ENCODE assay signal across 8 cellular contexts in the genomic region with DNA sequence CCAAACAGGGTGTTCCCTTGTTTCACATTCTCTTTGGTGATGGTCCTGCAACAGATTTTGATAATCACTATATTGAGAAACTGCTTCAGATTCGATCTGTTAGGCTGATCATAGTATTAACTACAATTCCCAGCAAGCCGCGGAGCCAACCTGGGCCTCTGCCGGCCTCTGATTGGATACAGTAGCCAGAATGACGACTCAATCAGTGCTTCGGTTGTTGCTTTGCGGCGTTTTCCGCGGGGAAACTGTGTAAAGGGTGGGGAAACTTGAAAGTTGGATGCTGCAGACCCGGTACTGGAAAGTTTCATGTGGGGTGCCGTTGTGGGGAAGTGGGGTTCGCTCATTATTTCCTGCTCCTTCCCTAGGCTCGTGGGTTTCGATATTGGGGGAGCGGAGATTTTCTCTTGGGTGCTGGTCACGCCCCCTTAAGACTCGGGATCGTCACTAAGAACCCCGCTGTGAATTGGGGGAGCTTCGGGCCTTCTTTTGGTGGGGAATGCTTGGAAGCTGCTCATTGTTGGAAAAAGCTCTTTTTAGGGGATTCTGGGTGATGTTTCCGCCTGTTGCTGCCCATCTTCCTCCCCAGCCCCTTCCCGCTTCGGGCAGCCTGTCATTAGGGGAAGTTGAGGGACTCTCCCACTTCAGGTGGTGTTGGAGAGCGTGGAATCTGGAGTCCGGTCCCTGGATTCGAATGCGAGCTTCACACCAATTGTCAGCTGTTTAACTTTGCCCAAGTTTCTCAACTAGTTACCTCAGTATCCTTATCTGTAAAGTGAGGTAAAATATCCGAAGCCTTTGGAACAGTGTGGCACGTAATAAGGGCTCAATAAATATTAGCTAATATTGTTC. TPM values are rescaled to one million over a fixed set of nuclear protein-coding genes. Genes with fewer than 3 reads are reported as not detected.
DNase-seq lines count a peak whose midpoint lies in the region; ATAC-seq, FAIRE-seq and TF ChIP-seq lines count a peak whose summit lies in the region.

A gene (plus strand): TSS at position 217 of the 849 bp plus-strand sequence.

- no peaks in the 10 kb centered on the region for H3K9me2 ChIP-seq in HCT116 (ENCODE audit: insufficient read depth)

- peaks cover 13% of the 10 kb centered on the region; the same call in 1 of the 2 replicates for H3K79me2 ChIP-seq in HCT116 (ENCODE audit: insufficient read depth, low read length)

- TSS peak; percentile 72 for BruUV-seq in HCT116 (replicated peaks; lab: Mats Ljungman, UMichigan)

- H3K9ac ChIP-seq in HCT116 (ENCODE audit: low read length): peak within 1 kb of the TSS; percentile 79

- no peak for TF ChIP-seq POLR2A in HCT116 (IDR thresholded peaks at IDR 0.05; ENCODE audit: borderline replicate concordance, extremely low read depth, insufficient read depth, insufficient read length)

- intact Hi-C loops in HCT116 (cut with micrococcal nuclease): no loop called here

- RAD21 ChIA-PET in HCT116 (lab: Charles Lee; ENCODE audit: low non-redundant PET in 1 of 2, low total read pairs in 2 of 2, uncharacterized antibody in 2 of 2, unreplicated experiment in 2 of 2): no interaction called here

- TF ChIP-seq CTCF in HCT116 (IDR thresholded peaks at IDR 0.05 in 2 of 3, conservative IDR thresholded peaks at IDR 0.05 in 1 of 3; ENCODE audit: borderline replicate concordance in 1 of 3, insufficient read depth in 1 of 3, low read depth in 2 of 3, low read length in 2 of 3) (no peak), neutrophil (IDR thresholded peaks at IDR 0.05) (no peak), subcutaneous adipose tissue (IDR thresholded peaks at IDR 0.05; ENCODE audit: low read depth) (no peak)

- DNase-seq in HCT116 (ENCODE audit: low read depth, low spot score) (peak; percentile 75), MV-4-11 (lab: John Stamatoyannopoulos, UW) (peak; percentile 85), SK-N-DZ (ENCODE audit: low spot score) (peak; percentile 82), germinal center (ENCODE audit: low spot score) (peak; percentile 91)
- peak; percentile 87 for DNase-seq in activated naive CD4-positive, alpha-beta T cell treated with Interleukin-2 at 50 U/mL for 16 hours

- no peaks in the 10 kb centered on the region for H3K27me3 ChIP-seq in HCT116 (ENCODE audit: insufficient read depth, low read length)
- H3K27me3 ChIP-seq in neutrophil: no peaks in the 10 kb centered on the region

- peak; percentile 95 for FAIRE-seq in G401.6 (lab: Jason Lieb, UNC)

- peak within 1 kb of the TSS; percentile 88 for H2AFZ ChIP-seq in HCT116 (ENCODE audit: low read depth, low read length, poor library complexity, severe bottlenecking)

- ATAC-seq in HCT116: peak; percentile 71

- H3K4me3 ChIP-seq in HCT116 (replicated peaks in 1 of 2; ENCODE audit: low read depth in 1 of 2, low read length in 2 of 2) (peak within 1 kb of the TSS; percentile 80 to 93), neutrophil (ENCODE audit: low read depth in 1 of 2, low read length in 1 of 2) (peak within 1 kb of the TSS; percentile 76 to 99)

- CTCF ChIA-PET in HCT116 (lab: Charles Lee): no interaction called here

- H3K9me3 ChIP-seq in HCT116 (ENCODE audit: control insufficient read depth in 1 of 2, insufficient read depth in 1 of 2, low read depth in 1 of 2, low read length in 2 of 2) (no peaks in the 10 kb centered on the region), neutrophil (no peaks in the 10 kb centered on the region)

- no peaks in the 10 kb centered on the region for H4K20me1 ChIP-seq in HCT116 (ENCODE audit: insufficient read depth)

- H3K27ac ChIP-seq in HCT116 (ENCODE audit: low read depth, low read length): peak within 1 kb of the TSS; percentile 6; the same call in 1 of the 2 replicates
- peak within 1 kb of the TSS; percentile 90 for H3K27ac ChIP-seq in neutrophil

- H3K4me1 ChIP-seq in HCT116 (ENCODE audit: control insufficient read depth in 1 of 2, insufficient read depth in 2 of 2, low read length in 2 of 2) (peaks cover 6 to 25% of the 10 kb centered on the region in 2 experiments; a peak in 3 of 4 replicates), neutrophil (ENCODE audit: control insufficient read depth in 1 of 2, insufficient read depth in 1 of 2, low read depth in 1 of 2, low read length in 1 of 2) (peaks cover 53 to 63% of the 10 kb centered on the region in 2 experiments)

- no peaks in the 10 kb centered on the region for H3K36me3 ChIP-seq in HCT116 (ENCODE audit: control insufficient read depth in 1 of 2, insufficient read depth in 2 of 2, low read length in 2 of 2)
- no peaks in the 10 kb centered on the region for H3K36me3 ChIP-seq in neutrophil

- POLR2A ChIA-PET in HCT116 (lab: Charles Lee): no interaction called here

- no peak for TF ChIP-seq RAD21 in HCT116 (IDR thresholded peaks at IDR 0.05; ENCODE audit: low read depth)

- peak within 1 kb of the TSS; percentile 92 for H3K4me2 ChIP-seq in HCT116 (ENCODE audit: low read length)

TF ChIP-seq in HCT116, 20 proteins besides CTCF, POLR2A, EP300 and RAD21 (continues in another document):
- TF ChIP-seq YY1 (IDR thresholded peaks at IDR 0.05; ENCODE audit: extremely low read depth, insufficient replicate concordance, low read depth, low read length): no peak
- TF ChIP-seq EZH2 (IDR thresholded peaks at IDR 0.05): no peak
- TF ChIP-seq EZH2phosphoT487 (IDR thresholded peaks at IDR 0.05; ENCODE audit: borderline replicate concordance): no peak
- TF ChIP-seq, protein P1, sequence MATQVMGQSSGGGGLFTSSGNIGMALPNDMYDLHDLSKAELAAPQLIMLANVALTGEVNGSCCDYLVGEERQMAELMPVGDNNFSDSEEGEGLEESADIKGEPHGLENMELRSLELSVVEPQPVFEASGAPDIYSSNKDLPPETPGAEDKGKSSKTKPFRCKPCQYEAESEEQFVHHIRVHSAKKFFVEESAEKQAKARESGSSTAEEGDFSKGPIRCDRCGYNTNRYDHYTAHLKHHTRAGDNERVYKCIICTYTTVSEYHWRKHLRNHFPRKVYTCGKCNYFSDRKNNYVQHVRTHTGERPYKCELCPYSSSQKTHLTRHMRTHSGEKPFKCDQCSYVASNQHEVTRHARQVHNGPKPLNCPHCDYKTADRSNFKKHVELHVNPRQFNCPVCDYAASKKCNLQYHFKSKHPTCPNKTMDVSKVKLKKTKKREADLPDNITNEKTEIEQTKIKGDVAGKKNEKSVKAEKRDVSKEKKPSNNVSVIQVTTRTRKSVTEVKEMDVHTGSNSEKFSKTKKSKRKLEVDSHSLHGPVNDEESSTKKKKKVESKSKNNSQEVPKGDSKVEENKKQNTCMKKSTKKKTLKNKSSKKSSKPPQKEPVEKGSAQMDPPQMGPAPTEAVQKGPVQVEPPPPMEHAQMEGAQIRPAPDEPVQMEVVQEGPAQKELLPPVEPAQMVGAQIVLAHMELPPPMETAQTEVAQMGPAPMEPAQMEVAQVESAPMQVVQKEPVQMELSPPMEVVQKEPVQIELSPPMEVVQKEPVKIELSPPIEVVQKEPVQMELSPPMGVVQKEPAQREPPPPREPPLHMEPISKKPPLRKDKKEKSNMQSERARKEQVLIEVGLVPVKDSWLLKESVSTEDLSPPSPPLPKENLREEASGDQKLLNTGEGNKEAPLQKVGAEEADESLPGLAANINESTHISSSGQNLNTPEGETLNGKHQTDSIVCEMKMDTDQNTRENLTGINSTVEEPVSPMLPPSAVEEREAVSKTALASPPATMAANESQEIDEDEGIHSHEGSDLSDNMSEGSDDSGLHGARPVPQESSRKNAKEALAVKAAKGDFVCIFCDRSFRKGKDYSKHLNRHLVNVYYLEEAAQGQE (IDR thresholded peaks at IDR 0.05; ENCODE audit: low read depth): no peak
- TF ChIP-seq CEBPB (IDR thresholded peaks at IDR 0.05; ENCODE audit: low read depth): no peak
- TF ChIP-seq, protein P2, sequence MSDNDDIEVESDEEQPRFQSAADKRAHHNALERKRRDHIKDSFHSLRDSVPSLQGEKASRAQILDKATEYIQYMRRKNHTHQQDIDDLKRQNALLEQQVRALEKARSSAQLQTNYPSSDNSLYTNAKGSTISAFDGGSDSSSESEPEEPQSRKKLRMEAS (IDR thresholded peaks at IDR 0.05): 0 out of 2 replicates have a peak, but pooled peaks have one; percentile 15
- no peak for TF ChIP-seq SRF (IDR thresholded peaks at IDR 0.05; ENCODE audit: low read depth)
- no peak for TF ChIP-seq CBX3 (IDR thresholded peaks at IDR 0.05; ENCODE audit: low read depth)
- no peak for TF ChIP-seq EGR1 (IDR thresholded peaks at IDR 0.05; ENCODE audit: low read depth)
- TF ChIP-seq, protein P3, sequence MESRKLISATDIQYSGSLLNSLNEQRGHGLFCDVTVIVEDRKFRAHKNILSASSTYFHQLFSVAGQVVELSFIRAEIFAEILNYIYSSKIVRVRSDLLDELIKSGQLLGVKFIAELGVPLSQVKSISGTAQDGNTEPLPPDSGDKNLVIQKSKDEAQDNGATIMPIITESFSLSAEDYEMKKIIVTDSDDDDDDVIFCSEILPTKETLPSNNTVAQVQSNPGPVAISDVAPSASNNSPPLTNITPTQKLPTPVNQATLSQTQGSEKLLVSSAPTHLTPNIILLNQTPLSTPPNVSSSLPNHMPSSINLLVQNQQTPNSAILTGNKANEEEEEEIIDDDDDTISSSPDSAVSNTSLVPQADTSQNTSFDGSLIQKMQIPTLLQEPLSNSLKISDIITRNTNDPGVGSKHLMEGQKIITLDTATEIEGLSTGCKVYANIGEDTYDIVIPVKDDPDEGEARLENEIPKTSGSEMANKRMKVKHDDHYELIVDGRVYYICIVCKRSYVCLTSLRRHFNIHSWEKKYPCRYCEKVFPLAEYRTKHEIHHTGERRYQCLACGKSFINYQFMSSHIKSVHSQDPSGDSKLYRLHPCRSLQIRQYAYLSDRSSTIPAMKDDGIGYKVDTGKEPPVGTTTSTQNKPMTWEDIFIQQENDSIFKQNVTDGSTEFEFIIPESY (IDR thresholded peaks at IDR 0.05; ENCODE audit: extremely low read depth, insufficient replicate concordance, low read length): no peak
- TF ChIP-seq, protein P4, sequence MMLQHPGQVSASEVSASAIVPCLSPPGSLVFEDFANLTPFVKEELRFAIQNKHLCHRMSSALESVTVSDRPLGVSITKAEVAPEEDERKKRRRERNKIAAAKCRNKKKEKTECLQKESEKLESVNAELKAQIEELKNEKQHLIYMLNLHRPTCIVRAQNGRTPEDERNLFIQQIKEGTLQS (IDR thresholded peaks at IDR 0.05): no peak
- no peak for TF ChIP-seq ZFX (IDR thresholded peaks at IDR 0.05)
- no peak for TF ChIP-seq FOSL1 (IDR thresholded peaks at IDR 0.05; ENCODE audit: low read depth)
- TF ChIP-seq ZNF274 (IDR thresholded peaks at IDR 0.05; ENCODE audit: low read depth, low read length): no peak
- no peak for TF ChIP-seq ELF1 (IDR thresholded peaks at IDR 0.05; ENCODE audit: borderline replicate concordance, low read depth)
- TF ChIP-seq SP1 (IDR thresholded peaks at IDR 0.05; ENCODE audit: low read depth): peak; percentile 99
- no peak for TF ChIP-seq SIN3A (IDR thresholded peaks at IDR 0.05; ENCODE audit: low read depth)

RNA-seq across cellular contexts. Expression of the gene that starts here (rescaled TPM):
- total RNA-seq in HCT116 (2021; ENCODE audit: unreplicated experiment) (20.0 TPM), subcutaneous adipose tissue (10 to 100 TPM in 3 of 4 donors, 1 to 10 TPM in 1; 9.7 to 24.1 (median 16.7) TPM)
- 6.1 and 7.5 TPM in 2 replicates for polyA plus RNA-seq in HCT116 (2012)
- polyA plus RNA-seq in SK-N-DZ (2014; cell fraction: cytosol; rRNA removed): 7.6 and 12.0 TPM in 2 replicates
- 8.0 and 9.4 TPM in 2 replicates for polyA plus RNA-seq in SK-N-DZ (2014; cell fraction: nucleus; rRNA removed)

Comparison
In these comparisons a context has a peak if more than half of its experiments do, and no peak if none do; other contexts are left out.
1. Peak in every context shown above with its lines: DNase-seq, ATAC-seq, H3K4me3 ChIP-seq and H3K27ac ChIP-seq.